In genomic region chr1:238752332-238752731, GRCh38 we compare ENCODE assay signal across 24 cellular contexts.
A peak's percentile ranks its signal among the peaks of the same experiment; 100 is the strongest.
DNase-seq lines count a peak whose midpoint lies in the region; ATAC-seq and TF ChIP-seq lines count a peak whose summit lies in the region.
"Had no signal": no experiment of that assay in that cellular context is flagged by ENCODE, and none has a peak within 500 bp of the region (broad histone marks: within the 10 kb centered on the region; RNA-seq: fewer than 3 reads in every experiment).

No MANE protein-coding gene starts in this region.

- H4K8ac ChIP-seq in H9 (replicated peaks; ENCODE audit: insufficient read length, low read depth, low read length), result no peak overlapping the region

- H2BK5ac ChIP-seq in H9 (ENCODE audit: insufficient read length, low read length), result no peak overlapping the region

- H3K27ac Mint-ChIP-seq in H9, result peak overlapping the region; percentile 95 to 96 (median 95); a peak in 5 of 7 replicates
- H3K27ac Mint-ChIP-seq in neural progenitor cell, result no peak overlapping the region
- H3K27ac Mint-ChIP-seq: B cell; CD8-positive, alpha-beta T cell; T-cell had no signal

- H3K27ac ChIP-seq in H9 (ENCODE audit: insufficient read length, low read depth, low read length) (peak overlapping the region; percentile 33), neural progenitor cell (no peak overlapping the region)
- H3K27ac ChIP-seq: C4-2B had no signal

- H3K4me2 ChIP-seq in H9 (ENCODE audit: insufficient read depth, insufficient read length, low read length), result no peak overlapping the region
- H3K4me2 ChIP-seq in neural progenitor cell, result no peak overlapping the region

- H3K27me3 ChIP-seq in H9 (ENCODE audit: insufficient read depth, low read length) (no peaks in the 10 kb centered on the region; the same call in 1 of the 2 replicates), adipocyte (replicated peaks; ENCODE audit: control insufficient read depth, insufficient read depth, low read length) (no peaks in the 10 kb centered on the region), neural progenitor cell (no peaks in the 10 kb centered on the region)

- no peaks in the 10 kb centered on the region for H3F3A ChIP-seq in neural progenitor cell (ENCODE audit: low read depth)

- H4K5ac ChIP-seq in H9 (ENCODE audit: insufficient read length, low read depth, low read length), result no peak overlapping the region

- H2AK5ac ChIP-seq in H9 (ENCODE audit: insufficient read length, low read length), result no peak overlapping the region

- H2BK120ac ChIP-seq in H9 (ENCODE audit: low read depth, low read length, poor library complexity, severe bottlenecking), result no peak overlapping the region

- WGBS in H9 (ENCODE audit: extremely low coverage, insufficient read length, low lambda C conversion rate), result no CpG with 5 or more reads among the region's 3 CpGs

- H2BK20ac ChIP-seq in H9 (ENCODE audit: low read depth, low read length, poor library complexity, severe bottlenecking), result no peak overlapping the region

- H3K9ac ChIP-seq in H9 (ENCODE audit: extremely low read depth, insufficient read length, low read length), result no peak overlapping the region
- no peak overlapping the region for H3K9ac ChIP-seq in adipocyte (ENCODE audit: low read length)
- H3K9ac ChIP-seq in neural progenitor cell, result no peak overlapping the region

- H3K4me3 Mint-ChIP-seq in H9 (no peak overlapping the region), neural progenitor cell (no peak overlapping the region)
- H3K4me3 Mint-ChIP-seq: B cell; CD8-positive, alpha-beta T cell; T-cell had no signal

- H3K79me2 ChIP-seq in H9 (ENCODE audit: insufficient read depth, low read length) (no peaks in the 10 kb centered on the region), neural progenitor cell (ENCODE audit: low read depth) (no peaks in the 10 kb centered on the region)

- TF ChIP-seq CTCF in AG10803 (conservative IDR thresholded peaks at IDR 0.05; ENCODE audit: low read length) (no peak), H9 (conservative IDR thresholded peaks at IDR 0.05) (no peak), neural progenitor cell (IDR thresholded peaks at IDR 0.05) (no peak)

- H2BK12ac ChIP-seq in H9 (ENCODE audit: insufficient read length, low read depth, low read length), result no peak overlapping the region

- H3K9me3 ChIP-seq in H9 (ENCODE audit: control insufficient read depth, low read depth, low read length) (no peaks in the 10 kb centered on the region), adipocyte (ENCODE audit: control insufficient read depth, low read length) (peaks cover 3% of the 10 kb centered on the region), neural progenitor cell (ENCODE audit: low read depth) (no peaks in the 10 kb centered on the region)
- H3K9me3 ChIP-seq: Caco-2 had no signal

- DNase-seq in AG10803 (ENCODE audit: low read depth), result peak; percentile 18
- no peak for DNase-seq in H9
- peak; percentile 65 for DNase-seq in adipocyte (ENCODE audit: low read depth)
- DNase-seq in fibroblast of peridontal ligament (ENCODE audit: extremely low read depth), result peak; percentile 57
- DNase-seq in neural progenitor cell (ENCODE audit: low spot score), result no peak
- DNase-seq in cardiac septum (ENCODE audit: low spot score), result no peak
- DNase-seq: Caco-2; CD8-positive, alpha-beta T cell; GF-D8; H7; KBM-7; MV-4-11; NCI-H1105; NCI-H1436 treated with DMSO at 0.1 percent for 48 hours; NCI-H187 treated with DMSO at 0.1 percent for 48 hours; NCI-H2107; NCI-H524 treated with DMSO at 0.1 percent for 48 hours; NCI-H774; PC-3; T-cell had no signal

- H2BK15ac ChIP-seq in H9 (ENCODE audit: low read depth, low read length), result no peak overlapping the region

- H3K23ac ChIP-seq in H9 (ENCODE audit: insufficient read length, low read depth, low read length), result no peak overlapping the region

- no peak overlapping the region for H3K56ac ChIP-seq in H9 (ENCODE audit: insufficient read length, low read depth, low read length)

- H3K36me3 ChIP-seq in adipocyte (ENCODE audit: control insufficient read depth, insufficient read depth, low read length, severe bottlenecking), result no peaks in the 10 kb centered on the region
- H3K36me3 ChIP-seq in neural progenitor cell, result no peaks in the 10 kb centered on the region

- no peak overlapping the region for H3T11ph ChIP-seq in H9 (ENCODE audit: low read length)

- peaks cover 2% of the 10 kb centered on the region for H3K23me2 ChIP-seq in H9 (ENCODE audit: insufficient read length, low read depth, low read length, poor library complexity, severe bottlenecking)

- H3K14ac ChIP-seq in H9 (ENCODE audit: insufficient read depth, low read length), result no peak overlapping the region

- H3K4me3 ChIP-seq in AG10803 (ENCODE audit: low read length) (no peak overlapping the region), adipocyte (ENCODE audit: low read length) (no peak overlapping the region), neural progenitor cell (no peak overlapping the region)

- H3K9me3 Mint-ChIP-seq in H9 (peaks cover 0 to 1% of the 10 kb centered on the region in 2 experiments; a peak in 3 of 5 replicates), neural progenitor cell (no peaks in the 10 kb centered on the region)

- no peak overlapping the region for H3K4ac ChIP-seq in H9 (ENCODE audit: low read depth, low read length)

- no peak overlapping the region for H3K18ac ChIP-seq in H9 (ENCODE audit: insufficient read length, low read depth, low read length)

- H4K20me1 ChIP-seq in H9 (ENCODE audit: control insufficient read depth, insufficient read depth, insufficient read length) (no peaks in the 10 kb centered on the region), neural progenitor cell (ENCODE audit: low read depth) (no peaks in the 10 kb centered on the region)

- H3K4me1 ChIP-seq in H9 (ENCODE audit: insufficient read depth, low read length), result peaks cover 10% of the 10 kb centered on the region
- no peaks in the 10 kb centered on the region for H3K4me1 ChIP-seq in adipocyte (ENCODE audit: control insufficient read depth, insufficient read depth, low read length)
- H3K4me1 ChIP-seq in neural progenitor cell, result no peaks in the 10 kb centered on the region
- H3K4me1 ChIP-seq: Caco-2 had no signal

- peaks cover 0 to 11% (median 11%) of the 10 kb centered on the region in 3 experiments; a peak in 5 of 7 replicates for H3K36me3 Mint-ChIP-seq in H9 (ENCODE audit: insufficient read depth in 1 of 3, low read depth in 3 of 3)
- no peaks in the 10 kb centered on the region for H3K36me3 Mint-ChIP-seq in neural progenitor cell
- H3K36me3 Mint-ChIP-seq: CD8-positive, alpha-beta T cell; T-cell had no signal

- peaks cover 17 to 24% of the 10 kb centered on the region in 2 experiments for H3K4me1 Mint-ChIP-seq in H9
- H3K4me1 Mint-ChIP-seq in neural progenitor cell, result no peaks in the 10 kb centered on the region
- H3K4me1 Mint-ChIP-seq: B cell, T-cell had no signal

- H4K91ac ChIP-seq in H9 (ENCODE audit: insufficient read length, low read depth, low read length), result no peak overlapping the region

- ATAC-seq in GM18861 (IDR thresholded peaks at IDR 0.05; ENCODE audit: unreplicated experiment) (no peak), HG03135 (IDR thresholded peaks at IDR 0.05; ENCODE audit: unreplicated experiment) (no peak)
- ATAC-seq: CD8-positive, alpha-beta T cell; PC-3; T-cell had no signal

- H3K27me3 Mint-ChIP-seq in H9 (ENCODE audit: low read depth) (no peaks in the 10 kb centered on the region), neural progenitor cell (ENCODE audit: insufficient read depth, low read depth) (peaks cover 2% of the 10 kb centered on the region)
- H3K27me3 Mint-ChIP-seq: B cell, T-cell had no signal

- intact Hi-C loops in cardiac septum (cut with DNase I), result no loop called here

- no peaks in the 10 kb centered on the region for H3K79me1 ChIP-seq in H9 (ENCODE audit: insufficient read depth, low read depth, low read length, poor library complexity, severe bottlenecking)

- no peak overlapping the region for H2AFZ ChIP-seq in H9 (ENCODE audit: low read length)
- H2AFZ ChIP-seq in neural progenitor cell (replicated peaks), result no peak overlapping the region

Comparison
In these comparisons a context has a peak if more than half of its experiments do, and no peak if none do; other contexts are left out.
1. DNase-seq: peak in AG10803 (single experiment), adipocyte (single experiment) and fibroblast of peridontal ligament (single experiment); none in H9 (single experiment), neural progenitor cell (single experiment) and cardiac septum (single experiment).